In genomic region chr6:13916230-13916944, GRCh38 we compare ENCODE assay signal across 14 cellular contexts. TPM values are rescaled to one million over a fixed set of nuclear protein-coding genes. Genes with fewer than 3 reads are reported as not detected.
DNase-seq lines count a peak whose midpoint lies in the region; ATAC-seq and TF ChIP-seq lines count a peak whose summit lies in the region.
"Had no signal": no experiment of that assay in that cellular context is flagged by ENCODE, and none has a peak within 500 bp of the region (broad histone marks: within the 10 kb centered on the region; RNA-seq: fewer than 3 reads in every experiment).

No MANE protein-coding gene starts in this region.

- POLR2A ChIA-PET in GM10248 (lab: Yijun Ruan, JAX) = no interaction called here

- no peak overlapping the region for H3K4me3 ChIP-seq in retinal pigment epithelial cell (ENCODE audit: low read length)
- H3K4me3 ChIP-seq: cardiac muscle cell, MG63, tibial nerve had no signal

- no peak for TF ChIP-seq CTCF in retinal pigment epithelial cell (conservative IDR thresholded peaks at IDR 0.05; ENCODE audit: low read depth, low read length)
- TF ChIP-seq CTCF in GM10248 (IDR thresholded peaks at IDR 0.05; ENCODE audit: control extremely low read depth, extremely low read depth, low read depth, missing control alignments) = no peak

- DNase-seq in NCI-H146 (lab: John Stamatoyannopoulos, UW) = peak; percentile 10
- DNase-seq in NCI-H146 treated with DMSO at 0.1 percent for 48 hours (lab: John Stamatoyannopoulos, UW; ENCODE audit: unreplicated experiment) = no peak
- peak; percentile 31 for DNase-seq in NCI-H226
- peak; percentile 95 for DNase-seq in cerebellar cortex (ENCODE audit: low spot score)
- peak; percentile 21 for DNase-seq in retinal pigment epithelial cell (ENCODE audit: low read depth)
- DNase-seq in T-helper 17 cell = no peak
- DNase-seq in mucosa of gallbladder (ENCODE audit: low spot score) = no peak
- no peak for DNase-seq in GM10248 (ENCODE audit: extremely low spot score)
- DNase-seq: activated CD4-positive, alpha-beta T cell treated with anti-CD3 and anti-CD28 coated beads for 36 hours; activated effector memory CD4-positive, alpha-beta T cell treated with Interleukin-2 at 50 U/mL for 16 hours; MG63; NCI-H774 had no signal

- no peak for ATAC-seq in T-helper 17 cell
- ATAC-seq: activated CD4-positive, alpha-beta T cell treated with anti-CD3 and anti-CD28 coated beads for 36 hours had no signal

- H3K9me3 ChIP-seq in T-helper 17 cell (ENCODE audit: control insufficient read depth, low read length, poor library complexity, severe bottlenecking) = no peaks in the 10 kb centered on the region
- H3K9me3 ChIP-seq: MG63, tibial nerve had no signal

- H3K36me3 Mint-ChIP-seq in T-helper 17 cell (ENCODE audit: low read depth) = no peaks in the 10 kb centered on the region

- H3K27me3 Mint-ChIP-seq in T-helper 17 cell = peaks cover 60% of the 10 kb centered on the region

- no peak overlapping the region for H3K4me3 Mint-ChIP-seq in T-helper 17 cell
- H3K4me3 Mint-ChIP-seq: activated CD4-positive, alpha-beta T cell treated with anti-CD3 and anti-CD28 coated beads for 36 hours had no signal

- CTCF ChIA-PET in GM10248 (lab: Yijun Ruan, JAX) = interaction anchor here (0.7 to 10.2 kb wide), 3 partner anchors 12 to 149 kb away, joined by 3 to 109 read pairs (median 4); no protein-coding TSS in a partner anchor

- peaks cover 7% of the 10 kb centered on the region for H3K4me1 Mint-ChIP-seq in T-helper 17 cell
- H3K4me1 Mint-ChIP-seq: activated CD4-positive, alpha-beta T cell treated with anti-CD3 and anti-CD28 coated beads for 36 hours had no signal

- no peak overlapping the region for H3K27ac Mint-ChIP-seq in T-helper 17 cell
- H3K27ac Mint-ChIP-seq: activated CD4-positive, alpha-beta T cell treated with anti-CD3 and anti-CD28 coated beads for 36 hours had no signal

RNA-seq across cellular contexts. Expression of gene RNF182, which starts 8.4 kb away (rescaled TPM):
- total RNA-seq in T-helper 17 cell (under 1 TPM; 0.16 to 0.25 TPM), mucosa of gallbladder (0.14 TPM)
- total RNA-seq: activated CD4-positive, alpha-beta T cell treated with anti-CD3 and anti-CD28 coated beads for 36 hours had no signal

Comparison
In these comparisons a context has a peak if more than half of its experiments do, and no peak if none do; other contexts are left out.
1. DNase-seq: peak in NCI-H146 (single experiment), NCI-H226 (single experiment), cerebellar cortex (single experiment) and retinal pigment epithelial cell (single experiment); none in NCI-H146 treated with DMSO at 0.1 percent for 48 hours (single experiment), T-helper 17 cell (0 of 3), mucosa of gallbladder (single experiment) and GM10248 (single experiment).